In the genomic region with DNA sequence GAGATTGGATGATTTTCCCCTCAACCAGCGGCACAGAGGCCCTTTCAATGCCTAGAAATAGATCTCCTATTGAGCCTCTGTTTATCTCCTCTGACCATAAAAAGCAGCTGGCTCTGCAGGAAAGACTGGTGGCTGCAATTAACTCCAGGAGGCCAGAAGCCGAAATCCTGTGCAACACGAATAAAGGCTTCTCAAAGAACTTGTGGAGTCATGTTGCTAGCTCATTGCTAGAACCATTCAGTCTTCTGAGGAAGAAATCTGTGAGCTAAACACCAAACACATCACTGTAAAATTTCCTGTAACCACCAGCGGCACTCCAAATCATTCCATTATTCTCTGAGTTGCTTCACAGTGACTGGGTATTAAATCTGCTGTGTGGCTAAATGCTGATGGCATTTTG, we compare ENCODE assay signal across 8 cellular contexts. TPM values are rescaled to one million over a fixed set of nuclear protein-coding genes. Genes with fewer than 3 reads are reported as not detected.
DNase-seq lines count a peak whose midpoint lies in the region; ATAC-seq, FAIRE-seq and TF ChIP-seq lines count a peak whose summit lies in the region.

No MANE protein-coding gene starts in this region.

- H3K4me3 ChIP-seq in AG04449 (ENCODE audit: low read depth, low read length) (peak overlapping the region; percentile 4; the same call in 1 of the 2 replicates), bronchial epithelial cell (ENCODE audit: low read depth, low read length) (no peak overlapping the region), mesodermal cell (ENCODE audit: extremely low read depth, insufficient read depth, low read length, poor library complexity, severe bottlenecking) (no peak overlapping the region), suprapubic skin (no peak overlapping the region)

- FAIRE-seq in bronchial epithelial cell (lab: Jason Lieb, UNC): no peak

- POLR2A ChIA-PET in AG04449 (lab: Yijun Ruan, JAX): interaction anchor here (0.9 to 1.2 kb wide), 3 partner anchors 9 to 90 kb away, joined by 3 read pairs; no protein-coding TSS in a partner anchor

- H3K9me3 ChIP-seq in mesodermal cell (ENCODE audit: control insufficient read depth, low read length): peaks cover 2% of the 10 kb centered on the region
- no peaks in the 10 kb centered on the region for H3K9me3 ChIP-seq in suprapubic skin

- peaks cover 12% of the 10 kb centered on the region for H3K27me3 Mint-ChIP-seq in T-helper 2 cell treated with Interferon-gamma antibody and Interleukin-4, amounts not matched to agents 5 μg/mL and 100 μg/mL, for 36 hours (ENCODE audit: low read depth)

- DNase-seq in AG04449 (ENCODE audit: low read depth, low spot score) (peak; percentile 80), NCI-H146 (lab: John Stamatoyannopoulos, UW) (peak; percentile 93), bronchial epithelial cell (ENCODE audit: low read depth) (peak; percentile 62), HPDE6-E6E7 (ENCODE audit: extremely low spot score) (no peak), suprapubic skin (ENCODE audit: low spot score in 2 of 2) (no peak)
- DNase-seq in T-helper 2 cell treated with Interferon-gamma antibody and Interleukin-4, amounts not matched to agents 5 μg/mL and 100 μg/mL, for 36 hours (ENCODE audit: low spot score): no peak

- H3K36me3 ChIP-seq in bronchial epithelial cell (ENCODE audit: control insufficient read depth, insufficient read depth, low read length) (no peaks in the 10 kb centered on the region), mesodermal cell (ENCODE audit: control insufficient read depth, insufficient read depth, low read length) (no peaks in the 10 kb centered on the region), suprapubic skin (no peaks in the 10 kb centered on the region)

- H3K27ac Mint-ChIP-seq in T-helper 2 cell treated with Interferon-gamma antibody and Interleukin-4, amounts not matched to agents 5 μg/mL and 100 μg/mL, for 36 hours: no peak overlapping the region

- TF ChIP-seq CTCF in AG04449 (IDR thresholded peaks at IDR 0.05; ENCODE audit: insufficient read depth, low read length, missing control alignments) (no peak), bronchial epithelial cell (IDR thresholded peaks at IDR 0.05; ENCODE audit: insufficient read depth, low read length, severe bottlenecking) (no peak), suprapubic skin (IDR thresholded peaks at IDR 0.05) (no peak)

- no peaks in the 10 kb centered on the region for H3K36me3 Mint-ChIP-seq in T-helper 2 cell treated with Interferon-gamma antibody and Interleukin-4, amounts not matched to agents 5 μg/mL and 100 μg/mL, for 36 hours (ENCODE audit: low read depth)

- H3K9me3 Mint-ChIP-seq in T-helper 2 cell treated with Interferon-gamma antibody and Interleukin-4, amounts not matched to agents 5 μg/mL and 100 μg/mL, for 36 hours: peaks cover 3% of the 10 kb centered on the region

- TF ChIP-seq POLR2A in suprapubic skin (IDR thresholded peaks at IDR 0.05): no peak

- peak overlapping the region; percentile 80 for H3K27ac ChIP-seq in mesodermal cell (ENCODE audit: low read depth, low read length, severe bottlenecking)
- H3K27ac ChIP-seq in suprapubic skin: no peak overlapping the region

- H3K27me3 ChIP-seq in bronchial epithelial cell (ENCODE audit: control insufficient read depth, insufficient read depth, low read length) (no peaks in the 10 kb centered on the region), suprapubic skin (no peaks in the 10 kb centered on the region)

- no peak for ATAC-seq in HG02623 (IDR thresholded peaks at IDR 0.05; ENCODE audit: unreplicated experiment)

- peaks cover 42% of the 10 kb centered on the region for H3K4me1 ChIP-seq in mesodermal cell (ENCODE audit: control insufficient read depth, insufficient read depth, low read length, poor library complexity, severe bottlenecking)
- peaks cover 14% of the 10 kb centered on the region for H3K4me1 ChIP-seq in suprapubic skin

- H3K4me1 Mint-ChIP-seq in T-helper 2 cell treated with Interferon-gamma antibody and Interleukin-4, amounts not matched to agents 5 μg/mL and 100 μg/mL, for 36 hours (ENCODE audit: low read depth): peaks cover 4% of the 10 kb centered on the region

- no peak for TF ChIP-seq EP300 in suprapubic skin (IDR thresholded peaks at IDR 0.05)

- CTCF ChIA-PET in AG04449 (lab: Yijun Ruan, JAX): interaction anchor here (0.6 to 3.6 kb wide), 5 partner anchors 9 to 234 kb away, joined by 3 to 48 read pairs (median 4); a partner anchor contains a TSS

- H3K4me3 Mint-ChIP-seq in T-helper 2 cell treated with Interferon-gamma antibody and Interleukin-4, amounts not matched to agents 5 μg/mL and 100 μg/mL, for 36 hours: no peak overlapping the region

- 11 to 17% methylated on average over 3 of the region's 4 CpGs for WGBS in mesodermal cell (ENCODE audit: insufficient coverage in 2 of 2), 2 experiments
- 41% methylated on average over 4 of the region's 4 CpGs for WGBS in suprapubic skin

RNA-seq across cellular contexts. Expression of a gene that starts 49.1 kb away (rescaled TPM):
- total RNA-seq in bronchial epithelial cell (164 and 318 TPM in 2 replicates), suprapubic skin (100 to 1,000 TPM; 146 to 202 (median 190) TPM)
- 17.9 TPM for polyA plus RNA-seq in mesodermal cell (2013, experiment 1 of 2)
- 16.7 TPM for polyA plus RNA-seq in mesodermal cell (2013, experiment 2 of 2)

Comparison
In these comparisons a context has a peak if more than half of its experiments do, and no peak if none do; other contexts are left out.
1. DNase-seq: peak in AG04449 (single experiment), NCI-H146 (single experiment) and bronchial epithelial cell (single experiment); none in HPDE6-E6E7 (single experiment), T-helper 2 cell treated with Interferon-gamma antibody and Interleukin-4, amounts not matched to agents 5 μg/mL and 100 μg/mL, for 36 hours (single experiment) and suprapubic skin (0 of 2).